ENCODE assay signal across 1 cellular context in genomic region chr15:92917606-92918407, GRCh38.
A peak's percentile ranks its signal among the peaks of the same experiment; 100 is the strongest.
TF ChIP-seq lines count a peak whose summit lies in the region.

No MANE protein-coding gene starts in this region.

TF ChIP-seq in SK-N-SH, 30 proteins besides CTCF, POLR2A, EP300 and RAD21 (continued from another document):
- TF ChIP-seq MAX (IDR thresholded peaks at IDR 0.05; ENCODE audit: low read depth): peak; percentile 67
- TF ChIP-seq EZH2phosphoT487 (IDR thresholded peaks at IDR 0.05; ENCODE audit: borderline replicate concordance, low read depth): no peak
- TF ChIP-seq REST (IDR thresholded peaks at IDR 0.05; ENCODE audit: low read depth, low read length): 0 out of 2 replicates have a peak, but pooled peaks have one; percentile 46
- TF ChIP-seq SMC3 (IDR thresholded peaks at IDR 0.05; ENCODE audit: low read depth, low read length): peak; percentile 73
- no peak for TF ChIP-seq USF1 (IDR thresholded peaks at IDR 0.05; ENCODE audit: borderline replicate concordance, low read depth)
